Comparison of ENCODE assay signal across 16 cellular contexts in genomic region chr3:38542401-38543298, GRCh38. TPM values are rescaled to one million over a fixed set of nuclear protein-coding genes. Genes with fewer than 3 reads are reported as not detected.
A peak's percentile ranks its signal among the peaks of the same experiment; 100 is the strongest.
DNase-seq lines count a peak whose midpoint lies in the region; ATAC-seq lines count a peak whose summit lies in the region.
"Had no signal": no experiment of that assay in that cellular context is flagged by ENCODE, and none has a peak within 500 bp of the region (broad histone marks: within the 10 kb centered on the region; RNA-seq: fewer than 3 reads in every experiment).

No MANE protein-coding gene starts in this region.

- H3K27me3 ChIP-seq in trophoblast cell (ENCODE audit: insufficient read depth, low read length): no peaks in the 10 kb centered on the region
- H3K27me3 ChIP-seq: Peyer's patch, vagina had no signal

- H3K79me1 ChIP-seq in trophoblast cell (ENCODE audit: low read length): no peaks in the 10 kb centered on the region

- H2BK5ac ChIP-seq in trophoblast cell (ENCODE audit: low read depth, low read length, poor library complexity): no peak overlapping the region

- no peak overlapping the region for H2AFZ ChIP-seq in trophoblast cell (ENCODE audit: insufficient read depth, low read length, poor library complexity)

- ATAC-seq in HG02763 (IDR thresholded peaks at IDR 0.05; ENCODE audit: unreplicated experiment): no peak
- ATAC-seq: activated T-cell treated with anti-CD3 and anti-CD28 coated beads, Interleukin-2, amount 50 U/mL, for 4 hours; GM12878; T-cell had no signal

- H4K12ac ChIP-seq in trophoblast cell (ENCODE audit: low read depth, low read length): no peak overlapping the region

- no peaks in the 10 kb centered on the region for H3K36me3 ChIP-seq in trophoblast cell (ENCODE audit: control insufficient read depth in 1 of 2, insufficient read depth in 2 of 2, low read length in 2 of 2)
- H3K36me3 ChIP-seq: Peyer's patch, vagina had no signal

- no peak overlapping the region for H4K8ac ChIP-seq in trophoblast cell (ENCODE audit: low read depth, low read length)

- WGBS in trophoblast cell (ENCODE audit: extremely low coverage, insufficient coverage, insufficient read length): no CpG with 5 or more reads among the region's 16 CpGs

- H3K4me2 ChIP-seq in trophoblast cell (ENCODE audit: low read length): no peak overlapping the region

- no peak overlapping the region for H2AK5ac ChIP-seq in trophoblast cell (ENCODE audit: low read length)

- no peaks in the 10 kb centered on the region for H3K79me2 ChIP-seq in trophoblast cell (ENCODE audit: control insufficient read depth, insufficient read depth, low read length, poor library complexity)

- no peak overlapping the region for H3K14ac ChIP-seq in trophoblast cell (ENCODE audit: low read length)

- H3K18ac ChIP-seq in trophoblast cell (ENCODE audit: low read length): no peak overlapping the region

- H4K91ac ChIP-seq in trophoblast cell (ENCODE audit: low read depth, low read length): no peak overlapping the region

- no peak overlapping the region for H2BK120ac ChIP-seq in trophoblast cell (ENCODE audit: insufficient read depth, low read length, poor library complexity)

- H3K9ac ChIP-seq in trophoblast cell (ENCODE audit: low read length): no peak overlapping the region

- no peak overlapping the region for H3K23ac ChIP-seq in trophoblast cell (ENCODE audit: low read length)

- DNase-seq in A172 (ENCODE audit: low spot score) (peak; percentile 82), HS-27A (ENCODE audit: low read depth) (peak; percentile 82), dermis blood vessel endothelial cell (peak; percentile 20), myocyte (ENCODE audit: low read depth) (peak; percentile 99), substantia nigra (lab: John Stamatoyannopoulos, UW) (no peak), DMS 273 treated with DMSO at 0.1 percent for 48 hours (lab: John Stamatoyannopoulos, UW) (no peak), trophoblast cell (no peak)
- DNase-seq: activated CD4-positive, alpha-beta T cell treated with anti-CD3 and anti-CD28 coated beads, Interleukin-2, amount 50 U/mL, for 48 hours; activated naive CD8-positive, alpha-beta T cell treated with anti-CD3 and anti-CD28 coated beads, Interleukin-2, amount 10 ng/mL, durations not matched to agents 7 days and 5 days; activated T-cell treated with anti-CD3 and anti-CD28 coated beads, Interleukin-2, amount 50 U/mL, for 4 hours; immature natural killer cell; Peyer's patch; T-cell had no signal

- no peak overlapping the region for H3K4ac ChIP-seq in trophoblast cell (ENCODE audit: low read depth, low read length)

- H3K9me3 ChIP-seq in trophoblast cell (ENCODE audit: insufficient read depth, low read depth, low read length): no peaks in the 10 kb centered on the region
- H3K9me3 ChIP-seq: Peyer's patch, vagina had no signal

- H3K27ac ChIP-seq in substantia nigra (ENCODE audit: low read depth, low read length, poor library complexity, severe bottlenecking) (no peak overlapping the region), trophoblast cell (ENCODE audit: low read depth, low read length) (no peak overlapping the region)
- H3K27ac ChIP-seq: Peyer's patch, vagina had no signal

- peaks cover under 1% of the 10 kb centered on the region in 2 experiments for H3K4me1 ChIP-seq in trophoblast cell (ENCODE audit: control insufficient read depth in 1 of 2, insufficient read depth in 2 of 2, low read length in 2 of 2)
- H3K4me1 ChIP-seq: Peyer's patch had no signal

- no peak overlapping the region for H2BK12ac ChIP-seq in trophoblast cell (ENCODE audit: low read length)

- no peak overlapping the region for H3K4me3 ChIP-seq in trophoblast cell (ENCODE audit: low read depth, low read length)
- H3K4me3 ChIP-seq: GM12878, Peyer's patch, vagina had no signal

RNA-seq across cellular contexts. Expression of gene EXOG, which starts 46.5 kb away (rescaled TPM):
- total RNA-seq in A172 (2014; rRNA removed; shearing (Covaris generic)): 10.9 and 13.6 TPM in 2 replicates
- total RNA-seq in dermis blood vessel endothelial cell (8.2 and 10.4 TPM in 2 replicates), myocyte (25.9 and 30.3 TPM in 2 replicates)
- 28.0 TPM for polyA plus RNA-seq in myocyte (2012)
- polyA plus RNA-seq in trophoblast cell (2013): 4.6 and 4.7 TPM in 2 replicates

Comparison
In these comparisons a context has a peak if more than half of its experiments do, and no peak if none do; other contexts are left out.
1. DNase-seq: peak in A172 (single experiment), HS-27A (single experiment), dermis blood vessel endothelial cell (single experiment) and myocyte (single experiment); none in substantia nigra (0 of 49), DMS 273 treated with DMSO at 0.1 percent for 48 hours (single experiment) and trophoblast cell (0 of 2).